ENCODE assay signal across 1 cellular context in the genomic region with DNA sequence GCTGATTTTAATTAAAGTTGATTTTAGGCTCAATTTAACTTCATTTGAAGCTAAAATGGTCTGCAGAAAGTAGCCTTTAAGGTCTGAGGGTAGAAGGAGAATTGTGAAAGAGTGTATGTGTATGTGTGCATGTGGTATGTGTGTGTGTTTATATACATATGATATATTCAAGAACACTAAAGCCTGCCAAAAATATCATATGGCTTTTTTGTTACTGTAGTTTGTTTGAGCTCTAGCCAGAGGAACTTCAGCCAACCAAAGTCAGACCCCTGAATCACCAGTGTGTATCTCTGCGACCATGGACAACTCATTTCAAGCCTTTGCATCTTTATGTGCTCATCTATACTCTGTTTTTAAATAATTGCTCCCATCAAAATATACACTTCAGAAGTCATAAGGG.
TF ChIP-seq lines count a peak whose summit lies in the region.

No MANE protein-coding gene starts in this region.

TF ChIP-seq in WTC11, 78 proteins besides CTCF, POLR2A, EP300 and RAD21 (continued from another document):
- TF ChIP-seq, protein P1, sequence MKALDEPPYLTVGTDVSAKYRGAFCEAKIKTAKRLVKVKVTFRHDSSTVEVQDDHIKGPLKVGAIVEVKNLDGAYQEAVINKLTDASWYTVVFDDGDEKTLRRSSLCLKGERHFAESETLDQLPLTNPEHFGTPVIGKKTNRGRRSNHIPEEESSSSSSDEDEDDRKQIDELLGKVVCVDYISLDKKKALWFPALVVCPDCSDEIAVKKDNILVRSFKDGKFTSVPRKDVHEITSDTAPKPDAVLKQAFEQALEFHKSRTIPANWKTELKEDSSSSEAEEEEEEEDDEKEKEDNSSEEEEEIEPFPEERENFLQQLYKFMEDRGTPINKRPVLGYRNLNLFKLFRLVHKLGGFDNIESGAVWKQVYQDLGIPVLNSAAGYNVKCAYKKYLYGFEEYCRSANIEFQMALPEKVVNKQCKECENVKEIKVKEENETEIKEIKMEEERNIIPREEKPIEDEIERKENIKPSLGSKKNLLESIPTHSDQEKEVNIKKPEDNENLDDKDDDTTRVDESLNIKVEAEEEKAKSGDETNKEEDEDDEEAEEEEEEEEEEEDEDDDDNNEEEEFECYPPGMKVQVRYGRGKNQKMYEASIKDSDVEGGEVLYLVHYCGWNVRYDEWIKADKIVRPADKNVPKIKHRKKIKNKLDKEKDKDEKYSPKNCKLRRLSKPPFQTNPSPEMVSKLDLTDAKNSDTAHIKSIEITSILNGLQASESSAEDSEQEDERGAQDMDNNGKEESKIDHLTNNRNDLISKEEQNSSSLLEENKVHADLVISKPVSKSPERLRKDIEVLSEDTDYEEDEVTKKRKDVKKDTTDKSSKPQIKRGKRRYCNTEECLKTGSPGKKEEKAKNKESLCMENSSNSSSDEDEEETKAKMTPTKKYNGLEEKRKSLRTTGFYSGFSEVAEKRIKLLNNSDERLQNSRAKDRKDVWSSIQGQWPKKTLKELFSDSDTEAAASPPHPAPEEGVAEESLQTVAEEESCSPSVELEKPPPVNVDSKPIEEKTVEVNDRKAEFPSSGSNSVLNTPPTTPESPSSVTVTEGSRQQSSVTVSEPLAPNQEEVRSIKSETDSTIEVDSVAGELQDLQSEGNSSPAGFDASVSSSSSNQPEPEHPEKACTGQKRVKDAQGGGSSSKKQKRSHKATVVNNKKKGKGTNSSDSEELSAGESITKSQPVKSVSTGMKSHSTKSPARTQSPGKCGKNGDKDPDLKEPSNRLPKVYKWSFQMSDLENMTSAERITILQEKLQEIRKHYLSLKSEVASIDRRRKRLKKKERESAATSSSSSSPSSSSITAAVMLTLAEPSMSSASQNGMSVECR (CRISPR knock-in tag; IDR thresholded peaks at IDR 0.05; ENCODE audit: borderline replicate concordance), result no peak
- TF ChIP-seq, protein P2, sequence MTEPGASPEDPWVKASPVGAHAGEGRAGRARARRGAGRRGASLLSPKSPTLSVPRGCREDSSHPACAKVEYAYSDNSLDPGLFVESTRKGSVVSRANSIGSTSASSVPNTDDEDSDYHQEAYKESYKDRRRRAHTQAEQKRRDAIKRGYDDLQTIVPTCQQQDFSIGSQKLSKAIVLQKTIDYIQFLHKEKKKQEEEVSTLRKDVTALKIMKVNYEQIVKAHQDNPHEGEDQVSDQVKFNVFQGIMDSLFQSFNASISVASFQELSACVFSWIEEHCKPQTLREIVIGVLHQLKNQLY (CRISPR knock-in tag; IDR thresholded peaks at IDR 0.05), result no peak
